15 cellular contexts compared by ENCODE assay signal in genomic region chr1:50417946-50418599, GRCh38. TPM values are rescaled to one million over a fixed set of nuclear protein-coding genes. Genes with fewer than 3 reads are reported as not detected.
DNase-seq lines count a peak whose midpoint lies in the region; ATAC-seq and TF ChIP-seq lines count a peak whose summit lies in the region.
"Had no signal": no experiment of that assay in that cellular context is flagged by ENCODE, and none has a peak within 500 bp of the region (broad histone marks: within the 10 kb centered on the region; RNA-seq: fewer than 3 reads in every experiment).

No MANE protein-coding gene starts in this region.

- intact Hi-C loops in left ventricle myocardium inferior (cut with micrococcal nuclease), result no loop called here
- intact Hi-C loops in left cardiac atrium (cut with DNase I), result no loop called here
- intact Hi-C loops in mammary epithelial cell (cut with micrococcal nuclease), result no loop called here
- intact Hi-C loops in natural killer cell (cut with micrococcal nuclease), result no loop called here
- intact Hi-C loops in transverse colon (cut with DNase I; ENCODE audit: low total_unique reads), result no loop called here
- intact Hi-C loops in OCI-LY7 (cut with micrococcal nuclease; ENCODE audit: unreplicated experiment), result no loop called here

- H3K27ac Mint-ChIP-seq in natural killer cell, result no peak overlapping the region

- peaks cover 28 to 40% of the 10 kb centered on the region in 2 donors for H3K4me1 Mint-ChIP-seq in natural killer cell

- H3K79me2 ChIP-seq in mammary epithelial cell (ENCODE audit: insufficient read depth, low read length), result no peaks in the 10 kb centered on the region
- H3K79me2 ChIP-seq in OCI-LY7 (ENCODE audit: insufficient read depth, low read depth, low read length), result no peaks in the 10 kb centered on the region

- ATAC-seq in left cardiac atrium (no peak), natural killer cell (no peak), GM21576 (IDR thresholded peaks at IDR 0.05; ENCODE audit: unreplicated experiment) (no peak)
- ATAC-seq: activated CD4-positive, CD25-positive, alpha-beta regulatory T cell treated with anti-CD3 and anti-CD28 coated beads, Interleukin-2, amount 50 U/mL, for 24 hours had no signal

- no peak for TF ChIP-seq EP300 in transverse colon (IDR thresholded peaks at IDR 0.05; ENCODE audit: low read depth)

- BruUV-seq in mammary epithelial cell (replicated peaks; lab: Mats Ljungman, UMichigan), result no TSS peak
- no TSS peak for BruUV-seq in OCI-LY7 (replicated peaks; lab: Mats Ljungman, UMichigan)

- peaks cover 73 to 77% of the 10 kb centered on the region in 2 donors for H3K27me3 Mint-ChIP-seq in natural killer cell (ENCODE audit: low read depth in 2 of 2)

- H4K20me1 ChIP-seq in mammary epithelial cell (ENCODE audit: insufficient read depth, low read length) (no peaks in the 10 kb centered on the region), OCI-LY7 (ENCODE audit: insufficient read depth, low read length) (no peaks in the 10 kb centered on the region)
- H4K20me1 ChIP-seq: BLaER1 treated with 17β-estradiol and CSF1 and Interleukin-3, amounts not matched to agents 10 nM and 100 nM had no signal

- H3K9me3 Mint-ChIP-seq in natural killer cell, result no peaks in the 10 kb centered on the region

- H3K4me3 ChIP-seq in left ventricle myocardium inferior, result peak overlapping the region; percentile 60
- H3K4me3 ChIP-seq in mammary epithelial cell (replicated peaks in 1 of 3; ENCODE audit: insufficient read depth in 1 of 3, low read depth in 2 of 3, low read length in 3 of 3), result no peak overlapping the region
- peak overlapping the region in 3 of 4 donors; percentile 10 to 53 (median 24) for H3K4me3 ChIP-seq in transverse colon
- no peak overlapping the region for H3K4me3 ChIP-seq in OCI-LY7 (ENCODE audit: low read depth, low read length, poor library complexity, severe bottlenecking)
- H3K4me3 ChIP-seq: lung had no signal

- H3K27me3 ChIP-seq in left ventricle myocardium inferior (ENCODE audit: low read depth), result peaks cover 100% of the 10 kb centered on the region
- peaks cover 81% of the 10 kb centered on the region for H3K27me3 ChIP-seq in mammary epithelial cell (ENCODE audit: insufficient read depth, low read length)
- H3K27me3 ChIP-seq in transverse colon, result peaks cover 100% of the 10 kb centered on the region

- H2AFZ ChIP-seq in mammary epithelial cell (ENCODE audit: low read depth, low read length) (peak overlapping the region; percentile 69), OCI-LY7 (ENCODE audit: low read length) (no peak overlapping the region)

- dilution Hi-C loops in mammary epithelial cell (cut with HindIII; ENCODE audit: low sequenced_read_pairs), result no loop called here

- no peaks in the 10 kb centered on the region for H3K9me2 ChIP-seq in OCI-LY7 (ENCODE audit: insufficient read depth, low read length)

- H3K27ac ChIP-seq in left ventricle myocardium inferior (replicated peaks), result no peak overlapping the region
- H3K27ac ChIP-seq in mammary epithelial cell (ENCODE audit: insufficient read depth, low read depth, low read length), result no peak overlapping the region
- no peak overlapping the region for H3K27ac ChIP-seq in transverse colon
- no peak overlapping the region for H3K27ac ChIP-seq in OCI-LY7 (ENCODE audit: low read depth, low read length, poor library complexity, severe bottlenecking)
- H3K27ac ChIP-seq: BLaER1 treated with 17β-estradiol and CSF1 and Interleukin-3, amounts not matched to agents 10 nM and 100 nM had no signal

- in situ Hi-C loops in mammary epithelial cell (cut with MboI; ENCODE audit: low sequenced_read_pairs in 2 of 2) (no loop called here), transverse colon (cut with MboI; ENCODE audit: low pct_ligation_motif_present in 1 of 4, low pct_unique_long_range_greater_than_20kb in 1 of 4, low sequenced_read_pairs in 3 of 4) (no loop called here)

- DNase-seq in left ventricle myocardium inferior (no peak), left cardiac atrium (no peak), mammary epithelial cell (no peak), natural killer cell (no peak), transverse colon (no peak), OCI-LY7 (ENCODE audit: low spot score) (no peak)
- DNase-seq in effector CD8-positive, alpha-beta T cell (lab: John Stamatoyannopoulos, UW), result no peak
- DNase-seq: activated gamma-delta T cell, NCI-H1417 treated with DMSO at 0.1 percent for 48 hours, NCI-H526, SIG-M5 had no signal

- TF ChIP-seq CTCF in left ventricle myocardium inferior (IDR thresholded peaks at IDR 0.05; ENCODE audit: borderline replicate concordance) (no peak), mammary epithelial cell (conservative IDR thresholded peaks at IDR 0.05 in 1 of 2, IDR thresholded peaks at IDR 0.05 in 1 of 2; ENCODE audit: extremely low read depth in 1 of 2, insufficient read depth in 1 of 2, low read depth in 1 of 2, low read length in 2 of 2) (no peak), natural killer cell (IDR thresholded peaks at IDR 0.05) (no peak), transverse colon (IDR thresholded peaks at IDR 0.05) (no peak), OCI-LY7 (conservative IDR thresholded peaks at IDR 0.05; ENCODE audit: low read length) (no peak)

- 27% methylated on average over 16 of the region's 20 CpGs for WGBS in mammary epithelial cell (ENCODE audit: low coverage, missing lambda C conversion rate)
- WGBS in transverse colon (ENCODE audit: low coverage in 1 of 2), 2 donors, result 22 to 26% methylated on average over 6 to 20 of the region's 20 CpGs

- H3K36me3 Mint-ChIP-seq in natural killer cell, result peaks cover 8% of the 10 kb centered on the region

- H3K4me2 ChIP-seq in mammary epithelial cell (ENCODE audit: insufficient read depth, low read depth, low read length), result peak overlapping the region; percentile 75
- no peak overlapping the region for H3K4me2 ChIP-seq in OCI-LY7 (ENCODE audit: low read length)
- H3K4me2 ChIP-seq: BLaER1 treated with 17β-estradiol and CSF1 and Interleukin-3, amounts not matched to agents 10 nM and 100 nM had no signal

- CTCF ChIA-PET in mammary epithelial cell (lab: Charles Lee; ENCODE audit: low non-redundant PET), result no interaction called here
- CTCF ChIA-PET in OCI-LY7 (lab: Charles Lee; ENCODE audit: unreplicated experiment), result no interaction called here

- H3K9ac ChIP-seq in mammary epithelial cell (ENCODE audit: insufficient read depth, low read length), result no peak overlapping the region
- H3K9ac ChIP-seq: BLaER1 treated with 17β-estradiol and CSF1 and Interleukin-3, amounts not matched to agents 10 nM and 100 nM had no signal

- POLR2A ChIA-PET in OCI-LY7 (lab: Charles Lee), result no interaction called here

- H3K4me1 ChIP-seq in left ventricle myocardium inferior (peaks cover 49% of the 10 kb centered on the region), mammary epithelial cell (ENCODE audit: insufficient read depth, low read length) (peaks cover 19% of the 10 kb centered on the region), transverse colon (peaks cover 8 to 57% (median 28%) of the 10 kb centered on the region in 4 donors), OCI-LY7 (ENCODE audit: insufficient read depth, low read length, poor library complexity, severe bottlenecking) (no peaks in the 10 kb centered on the region)
- H3K4me1 ChIP-seq: BLaER1 treated with 17β-estradiol and CSF1 and Interleukin-3, amounts not matched to agents 10 nM and 100 nM had no signal

- H3K36me3 ChIP-seq in left ventricle myocardium inferior (no peaks in the 10 kb centered on the region), mammary epithelial cell (ENCODE audit: insufficient read depth, low read length) (no peaks in the 10 kb centered on the region), transverse colon (no peaks in the 10 kb centered on the region), OCI-LY7 (ENCODE audit: insufficient read depth, low read length) (no peaks in the 10 kb centered on the region)

- no peak for TF ChIP-seq POLR2A in transverse colon (IDR thresholded peaks at IDR 0.05)

- H3K9me3 ChIP-seq in left ventricle myocardium inferior (replicated peaks) (peaks cover 8% of the 10 kb centered on the region), mammary epithelial cell (replicated peaks; ENCODE audit: insufficient read depth, low read length) (no peaks in the 10 kb centered on the region), transverse colon (no peaks in the 10 kb centered on the region), OCI-LY7 (ENCODE audit: low read length) (no peaks in the 10 kb centered on the region)

- H3K4me3 Mint-ChIP-seq in natural killer cell, result peak overlapping the region; percentile 25

RNA-seq across cellular contexts. Expression of gene DMRTA2, which starts 5.2 kb away (rescaled TPM):
- total RNA-seq in left ventricle myocardium inferior, result not detected
- total RNA-seq in left cardiac atrium, result not detected
- under 1 TPM in 1 of 2 donors, not detected in 1; under 0.01 TPM for total RNA-seq in mammary epithelial cell
- polyA plus RNA-seq in mammary epithelial cell, result not detected
- not detected for polyA minus RNA-seq in mammary epithelial cell
- total RNA-seq in natural killer cell, result not detected
- not detected for total RNA-seq in transverse colon
- total RNA-seq in OCI-LY7 (2014; rRNA removed; shearing (Covaris generic)), result not detected in 2 replicates
- total RNA-seq in OCI-LY7 (2022), result not detected in 2 replicates

Comparison
In these comparisons a context has a peak if more than half of its experiments do, and no peak if none do; other contexts are left out.
1. H3K4me3 ChIP-seq: peak in left ventricle myocardium inferior (single experiment) and transverse colon (3 of 4); none in mammary epithelial cell (0 of 3) and OCI-LY7 (single experiment).